ENCODE assay signal across 12 cellular contexts in the genomic region with DNA sequence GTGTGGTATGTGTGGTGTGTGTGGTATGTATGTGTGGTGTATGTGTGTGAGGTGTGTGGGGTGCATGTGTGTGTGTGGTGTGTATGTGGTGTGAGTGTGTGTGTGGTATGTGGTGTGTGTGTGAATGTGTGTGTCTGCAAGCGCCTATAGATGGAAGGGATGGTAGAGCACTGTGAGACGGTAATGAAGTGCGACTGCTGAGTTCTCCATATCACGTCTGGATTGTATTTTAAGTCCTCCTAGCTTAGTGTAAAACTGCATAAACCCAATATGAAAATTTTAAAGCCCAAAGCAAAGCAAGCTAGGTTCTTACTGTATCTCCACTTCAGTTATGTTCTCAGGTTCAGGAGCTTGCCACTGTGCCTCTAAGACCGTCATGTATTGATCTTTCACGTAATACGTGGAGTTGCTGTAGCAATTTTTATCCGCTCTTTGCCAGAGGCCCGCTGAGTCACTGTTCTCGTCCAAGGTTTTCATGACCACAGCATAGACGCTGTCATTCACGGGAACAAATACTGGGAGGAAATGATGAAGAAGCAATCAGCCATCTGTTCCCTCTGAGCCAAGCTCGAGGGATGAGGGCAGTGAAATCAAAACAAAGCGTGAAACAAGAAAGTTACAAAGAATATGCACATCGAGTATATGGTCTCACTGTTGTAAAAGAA. TPM values are rescaled to one million over a fixed set of nuclear protein-coding genes. Genes with fewer than 3 reads are reported as not detected.
A peak's percentile ranks its signal among the peaks of the same experiment; 100 is the strongest.
DNase-seq lines count a peak whose midpoint lies in the region; ATAC-seq and TF ChIP-seq lines count a peak whose summit lies in the region.
"Had no signal": no experiment of that assay in that cellular context is flagged by ENCODE, and none has a peak within 500 bp of the region (broad histone marks: within the 10 kb centered on the region; RNA-seq: fewer than 3 reads in every experiment).

No MANE protein-coding gene starts in this region.

- TF ChIP-seq POLR2A in transverse colon (IDR thresholded peaks at IDR 0.05), result no peak

- intact Hi-C loops in PC-9 (cut with micrococcal nuclease; ENCODE audit: unreplicated experiment) (no loop called here), Caco-2 (cut with micrococcal nuclease; ENCODE audit: unreplicated experiment) (no loop called here), transverse colon (cut with DNase I; ENCODE audit: low total_unique reads) (no loop called here)

- H3K9me2 ChIP-seq in PC-9 (ENCODE audit: insufficient read depth), result no peaks in the 10 kb centered on the region

- no peaks in the 10 kb centered on the region for H3K36me3 ChIP-seq in PC-9 (ENCODE audit: low read depth)
- H3K36me3 ChIP-seq in endodermal cell (ENCODE audit: control insufficient read depth, insufficient read depth, low read length), result no peaks in the 10 kb centered on the region
- H3K36me3 ChIP-seq in Caco-2 (ENCODE audit: control insufficient read depth, insufficient read depth, low read length), result no peaks in the 10 kb centered on the region
- H3K36me3 ChIP-seq in transverse colon, result no peaks in the 10 kb centered on the region
- H3K36me3 ChIP-seq: ascending aorta had no signal

- H4K20me1 ChIP-seq in PC-9 (ENCODE audit: insufficient read depth), result no peaks in the 10 kb centered on the region

- no peak overlapping the region for H3K9ac ChIP-seq in endodermal cell (ENCODE audit: extremely low read depth, low read length, poor library complexity, severe bottlenecking)

- BruUV-seq in PC-9 (replicated peaks; lab: Mats Ljungman, UMichigan), result no TSS peak
- BruUV-seq in Caco-2 (replicated peaks; lab: Mats Ljungman, UMichigan), result no TSS peak

- WGBS in endodermal cell (ENCODE audit: insufficient coverage in 1 of 2, insufficient read length in 1 of 2), 2 experiments, result 92% methylated on average over 15 of the region's 15 CpGs
- WGBS in transverse colon (ENCODE audit: low coverage in 1 of 2), 2 donors, result 69 to 78% methylated on average over 11 to 15 of the region's 15 CpGs

- no peak for ATAC-seq in GM21367 (IDR thresholded peaks at IDR 0.05; ENCODE audit: unreplicated experiment)
- ATAC-seq: A549 had no signal

- TF ChIP-seq CTCF in PC-9 (conservative IDR thresholded peaks at IDR 0.05) (no peak), endodermal cell (conservative IDR thresholded peaks at IDR 0.05) (no peak), Caco-2 (IDR thresholded peaks at IDR 0.05; ENCODE audit: insufficient read depth in 1 of 2, low read depth in 1 of 2, low read length in 1 of 2, severe bottlenecking in 1 of 2, unreplicated experiment in 1 of 2) (no peak), transverse colon (IDR thresholded peaks at IDR 0.05) (no peak)

- no peaks in the 10 kb centered on the region for H3K36me3 Mint-ChIP-seq in endodermal cell (ENCODE audit: low read depth)
- H3K36me3 Mint-ChIP-seq in Caco-2 (ENCODE audit: insufficient read depth, unreplicated experiment), result no peaks in the 10 kb centered on the region

- H3K9me3 Mint-ChIP-seq in endodermal cell (no peaks in the 10 kb centered on the region), Caco-2 (ENCODE audit: unreplicated experiment) (no peaks in the 10 kb centered on the region)
- H3K9me3 Mint-ChIP-seq: activated B cell treated with CpG ODN at 0.5 μM for 24 hours had no signal

- H2AFZ ChIP-seq in PC-9, result no peak overlapping the region; the same call in 1 of the 2 replicates

- H3K79me2 ChIP-seq in PC-9 (ENCODE audit: low read depth), result no peaks in the 10 kb centered on the region

- POLR2A ChIA-PET in PC-9 (lab: Charles Lee; ENCODE audit: unreplicated experiment) (no interaction called here), Caco-2 (lab: Charles Lee) (no interaction called here)

- in situ Hi-C loops in transverse colon (cut with MboI; ENCODE audit: low pct_ligation_motif_present in 1 of 4, low pct_unique_long_range_greater_than_20kb in 1 of 4, low sequenced_read_pairs in 3 of 4), result no loop called here

- no peaks in the 10 kb centered on the region for H3K9me3 ChIP-seq in PC-9 (ENCODE audit: insufficient read depth, low read depth)
- H3K9me3 ChIP-seq in endodermal cell (ENCODE audit: control insufficient read depth, low read length), result no peaks in the 10 kb centered on the region
- H3K9me3 ChIP-seq in Caco-2, result no peaks in the 10 kb centered on the region
- H3K9me3 ChIP-seq in transverse colon, result no peaks in the 10 kb centered on the region
- H3K9me3 ChIP-seq: A549, ascending aorta had no signal

- no peak for TF ChIP-seq EP300 in transverse colon (IDR thresholded peaks at IDR 0.05; ENCODE audit: low read depth)

- CTCF ChIA-PET in PC-9 (lab: Charles Lee) (no interaction called here), Caco-2 (lab: Charles Lee) (interaction anchor here (0.6 kb wide), 1 partner anchor 25 kb away, joined by 3 read pairs; no protein-coding TSS in a partner anchor)

- H3K4me3 Mint-ChIP-seq in endodermal cell (no peak overlapping the region), Caco-2 (ENCODE audit: unreplicated experiment) (no peak overlapping the region)
- H3K4me3 Mint-ChIP-seq: activated B cell treated with CpG ODN at 0.5 μM for 24 hours had no signal

- H3K4me1 Mint-ChIP-seq in endodermal cell (no peaks in the 10 kb centered on the region), Caco-2 (ENCODE audit: low read depth, unreplicated experiment) (no peaks in the 10 kb centered on the region)
- H3K4me1 Mint-ChIP-seq: activated B cell treated with CpG ODN at 0.5 μM for 24 hours had no signal

- H3K27ac Mint-ChIP-seq in endodermal cell (no peak overlapping the region), Caco-2 (ENCODE audit: unreplicated experiment) (no peak overlapping the region)
- H3K27ac Mint-ChIP-seq: activated B cell treated with CpG ODN at 0.5 μM for 24 hours had no signal

- H3K4me3 ChIP-seq in PC-9 (no peak overlapping the region), endodermal cell (ENCODE audit: low read length) (no peak overlapping the region), Caco-2 (ENCODE audit: low read depth, low read length) (no peak overlapping the region), transverse colon (no peak overlapping the region)
- H3K4me3 ChIP-seq: A549, ascending aorta had no signal

- DNase-seq in NCI-H2107 treated with DMSO at 0.1 percent for 48 hours (lab: John Stamatoyannopoulos, UW; ENCODE audit: unreplicated experiment) (peak; percentile 45), NCI-H2107 (lab: John Stamatoyannopoulos, UW) (no peak), PC-9 (no peak), endodermal cell (no peak), pons (ENCODE audit: low spot score) (peak; percentile 15), Caco-2 (no peak), transverse colon (no peak)
- DNase-seq: activated B cell treated with CpG ODN at 0.5 μM for 24 hours, NCI-H1930 had no signal

- peaks cover 15% of the 10 kb centered on the region for H3K27me3 Mint-ChIP-seq in endodermal cell (ENCODE audit: insufficient read depth)
- H3K27me3 Mint-ChIP-seq in Caco-2 (ENCODE audit: insufficient read depth, unreplicated experiment), result no peaks in the 10 kb centered on the region
- H3K27me3 Mint-ChIP-seq: activated B cell treated with CpG ODN at 0.5 μM for 24 hours had no signal

- peak overlapping the region; percentile 3; the same call in 1 of the 2 replicates for H3K4me2 ChIP-seq in PC-9
- H3K4me2 ChIP-seq: A549 had no signal

- no peaks in the 10 kb centered on the region; the same call in 1 of the 2 replicates for H3F3A ChIP-seq in PC-9 (ENCODE audit: insufficient read depth, low read depth)

- no peak overlapping the region for H3K27ac ChIP-seq in PC-9
- H3K27ac ChIP-seq in endodermal cell (ENCODE audit: low read depth, low read length), result peak overlapping the region; percentile 36
- H3K27ac ChIP-seq in transverse colon, result no peak overlapping the region
- H3K27ac ChIP-seq: A549, ascending aorta had no signal

- H3K4me1 ChIP-seq in PC-9 (replicated peaks; ENCODE audit: insufficient read depth) (no peaks in the 10 kb centered on the region), endodermal cell (ENCODE audit: control insufficient read depth, insufficient read depth, low read length) (no peaks in the 10 kb centered on the region), Caco-2 (peaks cover 17% of the 10 kb centered on the region; the same call in 1 of the 2 replicates), transverse colon (no peaks in the 10 kb centered on the region)
- H3K4me1 ChIP-seq: A549, ascending aorta had no signal

- H3K27me3 ChIP-seq in PC-9 (ENCODE audit: insufficient read depth, low read depth), result no peaks in the 10 kb centered on the region
- no peaks in the 10 kb centered on the region for H3K27me3 ChIP-seq in endodermal cell (ENCODE audit: control insufficient read depth, insufficient read depth, low read length, poor library complexity, severe bottlenecking)
- no peaks in the 10 kb centered on the region for H3K27me3 ChIP-seq in Caco-2 (replicated peaks; ENCODE audit: control insufficient read depth, insufficient read depth, low read length)
- H3K27me3 ChIP-seq in transverse colon, result no peaks in the 10 kb centered on the region
- H3K27me3 ChIP-seq: ascending aorta had no signal

RNA-seq across cellular contexts. Expression of gene PLET1, which starts 5.5 kb away (rescaled TPM):
- total RNA-seq in PC-9 (2021), result not detected in 2 replicates
- not detected for total RNA-seq in endodermal cell
- not detected for polyA plus RNA-seq in endodermal cell (2013, experiment 1 of 2)
- polyA plus RNA-seq in endodermal cell (2013, experiment 2 of 2), result not detected
- not detected in 2 replicates for total RNA-seq in Caco-2 (2022)
- total RNA-seq in transverse colon, result not detected
- total RNA-seq: activated B cell treated with CpG ODN at 0.5 μM for 24 hours, ascending aorta had no signal
- polyA plus RNA-seq: A549 had no signal

RNA-seq across cellular contexts. Expression of gene PTS, which starts 29.0 kb away (rescaled TPM):
- total RNA-seq in PC-9 (2021) (37.6 and 43.0 TPM in 2 replicates), endodermal cell (10 to 100 TPM; 45.3 to 53.2 TPM), Caco-2 (2022) (78.0 and 79.5 TPM in 2 replicates), transverse colon (10 to 100 TPM in 2 of 4 donors, 1 to 10 TPM in 2; 9.7 to 29.1 (median 18.7) TPM)
- 38.1 TPM for polyA plus RNA-seq in endodermal cell (2013, experiment 1 of 2)
- 39.5 TPM for polyA plus RNA-seq in endodermal cell (2013, experiment 2 of 2)

Comparison
In these comparisons a context has a peak if more than half of its experiments do, and no peak if none do; other contexts are left out.
1. DNase-seq: peak in NCI-H2107 treated with DMSO at 0.1 percent for 48 hours (single experiment) and pons (single experiment); none in NCI-H2107 (single experiment), PC-9 (0 of 2), endodermal cell (single experiment), Caco-2 (0 of 2) and transverse colon (single experiment).